Comparison of ENCODE assay signal across 8 cellular contexts in genomic region chr5:159286420-159287035, GRCh38. TPM values are rescaled to one million over a fixed set of nuclear protein-coding genes. Genes with fewer than 3 reads are reported as not detected.
DNase-seq lines count a peak whose midpoint lies in the region; ATAC-seq, FAIRE-seq and TF ChIP-seq lines count a peak whose summit lies in the region.

No MANE protein-coding gene starts in this region.

- peak; percentile 30 to 52 (median 36); a peak in 4 of 6 replicates for TF ChIP-seq CTCF in GM12878 (IDR thresholded peaks at IDR 0.05 in 2 of 3, conservative IDR thresholded peaks at IDR 0.05 in 1 of 3; ENCODE audit: control insufficient read depth in 2 of 3, extremely low read depth in 1 of 3, insufficient read depth in 1 of 3, low read depth in 3 of 3, low read length in 3 of 3)
- peak; percentile 26 for TF ChIP-seq CTCF in kidney (IDR thresholded peaks at IDR 0.05; ENCODE audit: borderline replicate concordance, extremely low read depth, insufficient read depth)

- H3K4me2 ChIP-seq in GM12878 (ENCODE audit: control insufficient read depth, insufficient read depth) = no peak overlapping the region

- TF ChIP-seq RAD21 in GM12878 (IDR thresholded peaks at IDR 0.05; ENCODE audit: insufficient read depth, low read depth, low read length) = peak; percentile 70

- 71% methylated on average over 8 of the region's 8 CpGs for WGBS in GM12878 (ENCODE audit: insufficient coverage, insufficient replicate concordance, low lambda C conversion rate, missing lambda C conversion rate)

- no peaks in the 10 kb centered on the region for H3K36me3 ChIP-seq in GM12878 (ENCODE audit: control insufficient read depth in 2 of 2, insufficient read depth in 2 of 2, low read length in 1 of 2)
- H3K36me3 ChIP-seq in kidney (ENCODE audit: control insufficient read depth in 1 of 2, insufficient read depth in 2 of 2, low read length in 2 of 2) = peaks cover 0 to 3% of the 10 kb centered on the region in 2 donors

- H3K27ac Mint-ChIP-seq in activated CD4-positive, alpha-beta T cell treated with anti-CD3 and anti-CD28 coated beads for 36 hours = no peak overlapping the region

- SMC1A ChIA-PET in GM12878 (lab: Charles Lee; ENCODE audit: uncharacterized antibody, unreplicated experiment) = interaction anchor here (0.5 to 4.2 kb wide), 13 partner anchors 12 to 701 kb away, joined by 3 to 20 read pairs (median 5); no protein-coding TSS in a partner anchor

- H3K27me3 Mint-ChIP-seq in activated CD4-positive, alpha-beta T cell treated with anti-CD3 and anti-CD28 coated beads for 36 hours = no peaks in the 10 kb centered on the region

- H3K4me1 Mint-ChIP-seq in activated CD4-positive, alpha-beta T cell treated with anti-CD3 and anti-CD28 coated beads for 36 hours = no peaks in the 10 kb centered on the region

- no peak for FAIRE-seq in GM12878 (lab: Jason Lieb, UNC)
- no peak for FAIRE-seq in kidney (lab: Jason Lieb, UNC)

- no TSS peak for BruUV-seq in GM12878 (replicated peaks; lab: Mats Ljungman, UMichigan)

- in situ Hi-C loops in GM12878 (cut with MboI) = no loop called here

- ATAC-seq in activated CD4-positive, alpha-beta T cell treated with anti-CD3 and anti-CD28 coated beads for 36 hours = peak; percentile 63
- ATAC-seq in GM12878 = peak; percentile 56
- ATAC-seq in GM19328 (IDR thresholded peaks at IDR 0.05; ENCODE audit: unreplicated experiment) = no peak
- no peak for ATAC-seq in GM19395 (IDR thresholded peaks at IDR 0.05; ENCODE audit: unreplicated experiment)

- no peaks in the 10 kb centered on the region for H3K4me1 ChIP-seq in GM12878 (ENCODE audit: control insufficient read depth, insufficient read depth, low read length)
- H3K4me1 ChIP-seq in kidney (ENCODE audit: control insufficient read depth in 1 of 2, insufficient read depth in 1 of 2, low read depth in 1 of 2, low read length in 2 of 2) = no peaks in the 10 kb centered on the region

- H3K4me3 ChIP-seq in GM12878 (no peak overlapping the region), kidney (ENCODE audit: low read length in 2 of 2) (no peak overlapping the region)

- no peaks in the 10 kb centered on the region for H4K20me1 ChIP-seq in GM12878 (ENCODE audit: control insufficient read depth, insufficient read depth)

- no peak overlapping the region for H3K9ac ChIP-seq in GM12878 (ENCODE audit: control insufficient read depth, insufficient read depth, low read length)
- H3K9ac ChIP-seq in kidney (ENCODE audit: low read length in 2 of 2) = no peak overlapping the region

- CTCF ChIA-PET in activated CD4-positive, alpha-beta T cell treated with anti-CD3 and anti-CD28 coated beads for 36 hours (lab: Charles Lee) = interaction anchor here (0.5 to 5.2 kb wide), 11 partner anchors 9 to 701 kb away, joined by 3 to 22 read pairs (median 4); no protein-coding TSS in a partner anchor
- CTCF ChIA-PET in GM12878 (lab: Yijun Ruan, JAX) = interaction anchor here (0.6 to 8.3 kb wide), 13 partner anchors 8 to 701 kb away, joined by 3 to 70 read pairs (median 3); no protein-coding TSS in a partner anchor

- no peak for TF ChIP-seq EP300 in GM12878 (IDR thresholded peaks at IDR 0.05; ENCODE audit: borderline replicate concordance in 1 of 2, control insufficient read depth in 1 of 2, low read depth in 2 of 2, low read length in 2 of 2)

- H3K4me3 Mint-ChIP-seq in activated CD4-positive, alpha-beta T cell treated with anti-CD3 and anti-CD28 coated beads for 36 hours = no peak overlapping the region

- H3K79me2 ChIP-seq in GM12878 (ENCODE audit: control insufficient read depth, insufficient read depth, low read length) = no peaks in the 10 kb centered on the region

- POLR2A ChIA-PET in activated CD4-positive, alpha-beta T cell treated with anti-CD3 and anti-CD28 coated beads for 36 hours (lab: Charles Lee) = no interaction called here
- POLR2A ChIA-PET in GM12878 (lab: Charles Lee) = no interaction called here

- intact Hi-C loops in activated CD4-positive, alpha-beta T cell treated with anti-CD3 and anti-CD28 coated beads for 36 hours (cut with DNase I, micrococcal nuclease) = loop anchor here in 1 of 2 experiments (1.0 to 10.0 kb wide), 5 partner anchors 30 to 1058 kb away; partner anchors contain the start of gene ADRA1B
- intact Hi-C loops in GM12878 (cut with micrococcal nuclease; ENCODE audit: unreplicated experiment) = loop anchor here (1.0 to 5.0 kb wide), 2 partner anchors 154 to 681 kb away; no protein-coding TSS in a partner anchor
- intact Hi-C loops in kidney (cut with DNase I) = no loop called here

- DNase-seq in activated CD4-positive, alpha-beta T cell treated with anti-CD3 and anti-CD28 coated beads for 36 hours = no peak
- DNase-seq in activated CD4-positive, alpha-beta T cell treated with anti-CD3 and anti-CD28 coated beads for 1 hour = no peak
- DNase-seq in NCI-H1105 treated with DMSO at 0.1 percent for 48 hours (lab: John Stamatoyannopoulos, UW) (peak; percentile 40), GM12878 (ENCODE audit: low read depth, low spot score) (no peak), kidney (no peak)
- no peak for DNase-seq in activated naive CD4-positive, alpha-beta T cell treated with anti-CD3 and anti-CD28 coated beads, Interleukin-2, amount 50 U/mL, for 16 hours

- H3K27ac ChIP-seq in GM12878 (ENCODE audit: control insufficient read depth, insufficient read depth) = no peak overlapping the region
- no peak overlapping the region for H3K27ac ChIP-seq in kidney (ENCODE audit: low read depth in 2 of 2, low read length in 2 of 2)

- H3K9me3 Mint-ChIP-seq in activated CD4-positive, alpha-beta T cell treated with anti-CD3 and anti-CD28 coated beads for 36 hours (ENCODE audit: low read depth) = no peaks in the 10 kb centered on the region

- no peak overlapping the region for H2AFZ ChIP-seq in GM12878 (ENCODE audit: control insufficient read depth, low read depth, low read length)

- RAD21 ChIA-PET in GM12878 (lab: Charles Lee; ENCODE audit: unreplicated experiment) = interaction anchor here (0.7 to 4.1 kb wide), 5 partner anchors 30 to 1057 kb away, joined by 3 to 22 read pairs (median 6); no protein-coding TSS in a partner anchor

- no peak for TF ChIP-seq POLR2A in GM12878 (IDR thresholded peaks at IDR 0.05; ENCODE audit: low read depth, low read length)

- peaks cover 6% of the 10 kb centered on the region for H3K36me3 Mint-ChIP-seq in activated CD4-positive, alpha-beta T cell treated with anti-CD3 and anti-CD28 coated beads for 36 hours (ENCODE audit: low read depth)

- no peaks in the 10 kb centered on the region for H3K27me3 ChIP-seq in GM12878 (replicated peaks in 1 of 2; ENCODE audit: control insufficient read depth in 2 of 2, insufficient read depth in 2 of 2, low read length in 1 of 2)

- H3K9me3 ChIP-seq in GM12878 (replicated peaks; ENCODE audit: control insufficient read depth, insufficient read depth, low read length) (no peaks in the 10 kb centered on the region), kidney (ENCODE audit: control insufficient read depth in 1 of 2, low read length in 2 of 2) (no peaks in the 10 kb centered on the region)

TF ChIP-seq in GM12878, 131 proteins besides CTCF, POLR2A, EP300 and RAD21:
- TF ChIP-seq ESRRA (IDR thresholded peaks at IDR 0.05; ENCODE audit: low read length) (no peak), SMC3 (IDR thresholded peaks at IDR 0.05; ENCODE audit: borderline replicate concordance, low read length) (peak; percentile 48; the same call in 1 of the 2 replicates)

RNA-seq across cellular contexts. Expression of gene UBLCP1, which starts 23.4 kb away (rescaled TPM):
- total RNA-seq in activated CD4-positive, alpha-beta T cell treated with anti-CD3 and anti-CD28 coated beads for 36 hours = 10 to 100 TPM; 26.0 to 31.0 TPM
- total RNA-seq in GM12878 (2013; cell fraction: nucleolus; rRNA removed) = 6.8 and 7.5 TPM in 2 replicates
- total RNA-seq in GM12878 (2014; rRNA removed) (28.1 and 30.8 TPM in 2 replicates), GM12878 (2014; rRNA removed; fragmentation: Illumina TruSeq; extraction: Trizol) (40.9 TPM in 2 replicates), GM12878 (2021) (19.8 and 22.2 TPM in 2 replicates), kidney (25.1 TPM)
- polyA plus RNA-seq in GM12878 (2011; ENCODE audit: low read depth) = 7.6 TPM
- polyA plus RNA-seq in GM12878 (2011; rRNA removed) (18.8 and 27.4 TPM in 2 replicates), GM12878 (2014; fragmentation: Illumina TruSeq; extraction: Trizol) (43.3 and 49.3 TPM in 2 replicates), GM12878 (2014; fragmentation: Nextera tagmentation; extraction: Ambion mirVana) (10 to 100 TPM; 22.6 to 34.3 TPM), GM12878 (2014; rRNA removed) (21.4 and 29.9 TPM in 2 replicates), GM12878 (2016; fragmentation: Nextera tagmentation; extraction: Ambion mirVana) (10 to 100 TPM; 42.2 to 44.2 TPM), kidney (ENCODE audit: insufficient read depth, low read depth, low replicate concordance) (17.1 TPM)
- 6.3 and 8.5 TPM in 2 replicates for polyA plus RNA-seq in GM12878 (2011; cell fraction: cytosol; rRNA removed)
- 3.4 and 5.6 TPM in 2 replicates for polyA plus RNA-seq in GM12878 (2011; cell fraction: nucleus; rRNA removed)
- polyA plus RNA-seq in GM12878 (2012) = 16.6 and 17.6 TPM in 2 replicates
- 4.0 and 5.0 TPM in 2 replicates for polyA minus RNA-seq in GM12878 (2011; rRNA and poly(A)+ RNA removed)
- 3.2 and 4.2 TPM in 2 replicates for polyA minus RNA-seq in GM12878 (2011; cell fraction: cytosol; rRNA and poly(A)+ RNA removed)
- 2.4 and 5.1 TPM in 2 replicates for polyA minus RNA-seq in GM12878 (2011; cell fraction: nucleus; rRNA and poly(A)+ RNA removed)

RNA-seq across cellular contexts. Expression of gene IL12B, which starts 43.8 kb away (rescaled TPM):
- total RNA-seq in activated CD4-positive, alpha-beta T cell treated with anti-CD3 and anti-CD28 coated beads for 36 hours = not detected
- 0.13 and 0.22 TPM in 2 replicates for total RNA-seq in GM12878 (2013; cell fraction: nucleolus; rRNA removed)
- total RNA-seq in GM12878 (2014; rRNA removed) (0.28 and 0.38 TPM in 2 replicates), GM12878 (2014; rRNA removed; fragmentation: Illumina TruSeq; extraction: Trizol) (0.49 and 0.64 TPM in 2 replicates), GM12878 (2021) (0.29 and 0.31 TPM in 2 replicates), kidney (not detected)
- polyA plus RNA-seq in GM12878 (2011; ENCODE audit: low read depth) = not detected
- polyA plus RNA-seq in GM12878 (2011; rRNA removed) (0.72 and 0.84 TPM in 2 replicates), GM12878 (2014; fragmentation: Illumina TruSeq; extraction: Trizol) (0.62 TPM in 2 replicates), GM12878 (2014; fragmentation: Nextera tagmentation; extraction: Ambion mirVana) (under 1 TPM; 0.31 to 0.48 TPM), GM12878 (2014; rRNA removed) (0.49 and 0.54 TPM in 2 replicates), GM12878 (2016; fragmentation: Nextera tagmentation; extraction: Ambion mirVana) (under 1 TPM; 0.15 to 0.42 TPM), kidney (ENCODE audit: insufficient read depth, low read depth, low replicate concordance) (not detected)
- 0.28 and 0.43 TPM in 2 replicates for polyA plus RNA-seq in GM12878 (2011; cell fraction: cytosol; rRNA removed)
- 0.72 and 0.75 TPM in 2 replicates for polyA plus RNA-seq in GM12878 (2011; cell fraction: nucleus; rRNA removed)
- 0.18 TPM in 1 of 2 replicates, not detected in the other for polyA plus RNA-seq in GM12878 (2012)
- polyA minus RNA-seq in GM12878 (2011; rRNA and poly(A)+ RNA removed) = 0.31 and 0.88 TPM in 2 replicates
- polyA minus RNA-seq in GM12878 (2011; cell fraction: cytosol; rRNA and poly(A)+ RNA removed) = not detected in 2 replicates
- 0.12 and 0.19 TPM in 2 replicates for polyA minus RNA-seq in GM12878 (2011; cell fraction: nucleus; rRNA and poly(A)+ RNA removed)

Comparison
In these comparisons a context has a peak if more than half of its experiments do, and no peak if none do; other contexts are left out.
1. ATAC-seq: peak in activated CD4-positive, alpha-beta T cell treated with anti-CD3 and anti-CD28 coated beads for 36 hours (single experiment) and GM12878 (single experiment); none in GM19328 (single experiment) and GM19395 (single experiment).